In genomic region chr7:101244385-101245146, GRCh38 we compare ENCODE assay signal across 1 cellular context.
TF ChIP-seq lines count a peak whose summit lies in the region.

Gene FIS1, minus strand, starts transcription at chr7:101245081. Its CDS starts 77 bp downstream, at chr7:101245004.

TF ChIP-seq in GM12878, 131 proteins besides CTCF, POLR2A, EP300 and RAD21 (continued from another document):
- peak; percentile 68 for TF ChIP-seq E2F8 (IDR thresholded peaks at IDR 0.05; ENCODE audit: low read depth, partially characterized antibody)
- TF ChIP-seq ELK1 (IDR thresholded peaks at IDR 0.05; ENCODE audit: low read depth, low read length) = peak; percentile 70; the same call in 1 of the 2 replicates
- 0 out of 2 replicates have a peak, but pooled peaks have one; percentile 51 for TF ChIP-seq CBX5 (IDR thresholded peaks at IDR 0.05; ENCODE audit: low read depth)
- peak; percentile 35 for TF ChIP-seq RELA (IDR thresholded peaks at IDR 0.05; ENCODE audit: borderline replicate concordance, partially characterized antibody)
